Comparison of ENCODE assay signal across 9 cellular contexts in genomic region chrX:31423575-31424284, GRCh38.
DNase-seq lines count a peak whose midpoint lies in the region; ATAC-seq and TF ChIP-seq lines count a peak whose summit lies in the region.
"Had no signal": no experiment of that assay in that cellular context is flagged by ENCODE, and none has a peak within 500 bp of the region (broad histone marks: within the 10 kb centered on the region; RNA-seq: fewer than 3 reads in every experiment).

No MANE protein-coding gene starts in this region.

- no peaks in the 10 kb centered on the region for H3K9me3 ChIP-seq in SJCRH30 (replicated peaks)
- H3K9me3 ChIP-seq: neutrophil had no signal

- no peaks in the 10 kb centered on the region for H3K27me3 ChIP-seq in SJCRH30
- H3K27me3 ChIP-seq: neutrophil had no signal

- peak overlapping the region; percentile 52 for H3K4me3 ChIP-seq in SJCRH30
- H3K4me3 ChIP-seq in fibroblast of villous mesenchyme (ENCODE audit: low read depth, low read length) = peak overlapping the region; percentile 29

- H3K4me1 ChIP-seq in SJCRH30 = peaks cover 6% of the 10 kb centered on the region

- TF ChIP-seq CTCF in fibroblast of villous mesenchyme (IDR thresholded peaks at IDR 0.05; ENCODE audit: insufficient read depth, low read depth, low read length) = peak; percentile 43

- peak overlapping the region; percentile 81 for H3K27ac ChIP-seq in SJCRH30
- H3K27ac ChIP-seq: neutrophil had no signal

- ATAC-seq in sciatic nerve (peak; percentile 51), GM21447 (IDR thresholded peaks at IDR 0.05; ENCODE audit: unreplicated experiment) (no peak), HG02840 (IDR thresholded peaks at IDR 0.05; ENCODE audit: low FRiP score, unreplicated experiment) (no peak)

- no peaks in the 10 kb centered on the region for H3K36me3 ChIP-seq in SJCRH30
- H3K36me3 ChIP-seq: neutrophil had no signal

- intact Hi-C loops in sciatic nerve (cut with DNase I) = no loop called here

- DNase-seq in ELR (ENCODE audit: low read depth) (peak; percentile 69), HS-27A (ENCODE audit: low read depth) (peak; percentile 17), SJCRH30 (peak; percentile 75 to 83), fibroblast of villous mesenchyme (ENCODE audit: low read depth) (peak; percentile 83), sciatic nerve (ENCODE audit: low spot score) (peak; percentile 66)
- DNase-seq in effector CD4-positive, alpha-beta T cell = no peak
